In genomic region chr17:8189041-8189710, GRCh38 we compare ENCODE assay signal across 1 cellular context.
A peak's percentile ranks its signal among the peaks of the same experiment; 100 is the strongest.
TF ChIP-seq lines count a peak whose summit lies in the region.

No MANE protein-coding gene starts in this region.

TF ChIP-seq in K562, 482 proteins besides CTCF, POLR2A, EP300 and RAD21 (continued from another document):
- TF ChIP-seq ATF2 (CRISPR knock-in tag; IDR thresholded peaks at IDR 0.05) (no peak), NR3C1 (CRISPR knock-in tag; IDR thresholded peaks at IDR 0.05) (no peak), FOXA3 (CRISPR knock-in tag; conservative IDR thresholded peaks at IDR 0.05 in 1 of 2, IDR thresholded peaks at IDR 0.05 in 1 of 2) (0 out of 4 replicates have a peak, but pooled peaks of 1 of the 2 experiments have one; percentile 28), RERE (CRISPR knock-in tag; IDR thresholded peaks at IDR 0.05; ENCODE audit: borderline replicate concordance) (no peak), FOXJ2 (tag; IDR thresholded peaks at IDR 0.05) (no peak), ZNF217 (CRISPR knock-in tag; IDR thresholded peaks at IDR 0.05) (no peak), NRF1 (conservative IDR thresholded peaks at IDR 0.05 in 1 of 2, IDR thresholded peaks at IDR 0.05 in 1 of 2) (peak; percentile 24 to 38; a peak in 1 of 4 replicates), CCNT2 (IDR thresholded peaks at IDR 0.05; ENCODE audit: borderline replicate concordance, extremely low read depth, insufficient read length, low read depth, low read length) (no peak), CBX1 (IDR thresholded peaks at IDR 0.05; ENCODE audit: low read depth) (no peak), SMARCA4 (IDR thresholded peaks at IDR 0.05) (no peak), ZNF707 (CRISPR knock-in tag; conservative IDR thresholded peaks at IDR 0.05) (no peak), ZNF318 (IDR thresholded peaks at IDR 0.05; ENCODE audit: borderline replicate concordance in 1 of 2, low read depth in 1 of 2) (no peak), ZNF780A (CRISPR knock-in tag; IDR thresholded peaks at IDR 0.05) (no peak), SP1 (CRISPR knock-in tag; IDR thresholded peaks at IDR 0.05) (no peak), MYNN (IDR thresholded peaks at IDR 0.05) (no peak), MYNN (CRISPR knock-in tag; IDR thresholded peaks at IDR 0.05) (no peak), ZNF407 (IDR thresholded peaks at IDR 0.05; ENCODE audit: low read depth) (no peak), NFE2L1 (tag; IDR thresholded peaks at IDR 0.05; ENCODE audit: borderline replicate concordance, low read depth) (no peak), XRCC5 (IDR thresholded peaks at IDR 0.05; ENCODE audit: low read depth, low read length) (0 out of 2 replicates have a peak, but pooled peaks have one; percentile 1), EGR1 (conservative IDR thresholded peaks at IDR 0.05) (peak; percentile 63), THRB (CRISPR knock-in tag; conservative IDR thresholded peaks at IDR 0.05) (no peak)
